Comparison of ENCODE assay signal across 8 cellular contexts in the genomic region with DNA sequence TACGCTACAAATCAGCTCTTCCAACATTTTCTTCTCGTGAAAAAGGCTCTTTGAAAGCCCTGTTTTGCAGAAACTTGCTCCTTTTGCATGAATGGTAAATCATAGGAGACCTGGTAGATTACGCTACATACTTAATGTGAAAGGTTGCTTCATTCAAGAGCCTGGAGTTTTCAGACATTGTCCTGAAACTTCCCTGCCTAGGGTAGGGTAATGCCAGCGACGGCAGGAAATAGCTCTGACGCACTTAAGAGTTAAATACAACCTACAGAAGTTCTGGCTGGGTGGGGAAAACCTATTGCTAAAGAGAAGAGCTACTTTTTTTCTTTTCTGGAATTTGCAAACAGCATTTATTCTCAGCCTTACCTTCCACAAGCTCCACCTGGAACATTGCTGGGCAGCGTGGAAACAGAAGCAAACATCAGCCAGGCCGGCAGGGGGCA.
DNase-seq lines count a peak whose midpoint lies in the region; ATAC-seq and TF ChIP-seq lines count a peak whose summit lies in the region.

No MANE protein-coding gene starts in this region.

- no peak for DNase-seq in AG09319 (ENCODE audit: extremely low read depth, low read depth)
- DNase-seq in T follicular helper cell (ENCODE audit: low read depth): peak; percentile 57
- peak; percentile 29 to 54 for DNase-seq in foreskin keratinocyte
- no peak for DNase-seq in sciatic nerve (ENCODE audit: low spot score)
- no peak for DNase-seq in NCI-H2227 (lab: John Stamatoyannopoulos, UW; ENCODE audit: unreplicated experiment)
- DNase-seq in SK-N-DZ (ENCODE audit: low spot score): no peak

- ATAC-seq in GM18517 (IDR thresholded peaks at IDR 0.05; ENCODE audit: unreplicated experiment): peak; percentile 85
- peak; percentile 91 for ATAC-seq in HG03039 (IDR thresholded peaks at IDR 0.05; ENCODE audit: unreplicated experiment)
- ATAC-seq in foreskin keratinocyte: peak; percentile 94
- ATAC-seq in sciatic nerve: peak; percentile 9

- peaks cover 9% of the 10 kb centered on the region for H3K27me3 ChIP-seq in foreskin keratinocyte

- H3K27ac ChIP-seq in foreskin keratinocyte: no peak overlapping the region

- intact Hi-C loops in sciatic nerve (cut with DNase I): no loop called here

- no peaks in the 10 kb centered on the region for H3K4me1 ChIP-seq in foreskin keratinocyte

- TF ChIP-seq CTCF in AG09319 (IDR thresholded peaks at IDR 0.05; ENCODE audit: low read depth, low read length) (peak; percentile 97), foreskin keratinocyte (conservative IDR thresholded peaks at IDR 0.05) (peak; percentile 91)

Comparison
In these comparisons a context has a peak if more than half of its experiments do, and no peak if none do; other contexts are left out.
1. DNase-seq: peak in T follicular helper cell (single experiment) and foreskin keratinocyte (2 of 2); none in AG09319 (single experiment), sciatic nerve (single experiment), NCI-H2227 (single experiment) and SK-N-DZ (single experiment).
2. ATAC-seq: peak in every context shown above with its lines; median percentile 94 in foreskin keratinocyte; 91 in HG03039; 85 in GM18517; 9 in sciatic nerve.